Comparison of ENCODE assay signal across 9 cellular contexts in the genomic region with DNA sequence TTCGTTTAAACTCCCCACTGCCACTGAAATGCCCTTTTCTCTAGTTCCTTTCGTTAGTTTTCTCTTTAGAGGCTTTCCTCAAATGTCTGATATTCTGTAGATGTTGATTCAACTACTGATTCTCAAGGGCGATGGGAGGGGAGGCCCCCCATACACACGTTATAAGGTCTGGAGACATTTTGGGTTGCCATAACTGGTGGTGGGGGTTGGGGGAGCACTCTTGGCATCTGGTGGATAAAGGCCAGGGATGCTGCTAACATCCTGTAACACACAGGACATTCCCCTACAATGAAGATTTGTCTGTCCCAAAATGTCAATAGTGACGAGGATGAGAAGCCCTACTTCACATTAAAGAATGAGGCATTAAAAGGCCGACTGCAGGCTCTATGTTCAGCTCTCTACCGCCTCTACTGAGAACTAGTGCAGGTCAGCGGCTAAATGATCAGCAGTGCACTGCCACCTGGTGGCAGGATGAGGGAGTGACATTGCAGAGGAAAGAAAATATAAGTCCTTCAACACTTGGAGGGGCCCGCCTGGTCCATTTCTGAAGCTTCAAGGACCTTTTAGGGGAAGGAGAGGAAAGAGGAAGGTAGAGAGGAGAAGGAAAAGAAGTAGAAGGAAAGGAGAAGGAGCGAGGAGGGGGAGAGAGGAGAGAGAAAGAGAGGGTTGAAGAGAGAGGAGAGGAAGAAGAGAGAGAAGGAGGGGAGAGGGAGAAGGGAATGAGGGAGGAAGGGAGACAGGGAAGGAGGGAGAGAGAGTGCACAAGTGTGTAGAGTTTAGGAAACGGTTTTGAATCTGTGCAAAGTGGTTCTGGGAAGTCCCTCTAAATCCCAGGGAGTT. TPM values are rescaled to one million over a fixed set of nuclear protein-coding genes. Genes with fewer than 3 reads are reported as not detected.
DNase-seq lines count a peak whose midpoint lies in the region; ATAC-seq and TF ChIP-seq lines count a peak whose summit lies in the region.
"Had no signal": no experiment of that assay in that cellular context is flagged by ENCODE, and none has a peak within 500 bp of the region (broad histone marks: within the 10 kb centered on the region; RNA-seq: fewer than 3 reads in every experiment).

No MANE protein-coding gene starts in this region.

- no peak overlapping the region for H4K5ac ChIP-seq in IMR-90 (ENCODE audit: low read depth, low read length)

- no peak overlapping the region for H3K4me3 ChIP-seq in IMR-90 (ENCODE audit: insufficient read depth, low read depth, low read length)
- H3K4me3 ChIP-seq in OCI-LY7 (ENCODE audit: low read depth, low read length, poor library complexity, severe bottlenecking): no peak overlapping the region
- no peak overlapping the region for H3K4me3 ChIP-seq in esophagus squamous epithelium
- H3K4me3 ChIP-seq in naive thymus-derived CD4-positive, alpha-beta T cell (ENCODE audit: low read length): no peak overlapping the region
- H3K4me3 ChIP-seq: skin epidermis had no signal

- no peaks in the 10 kb centered on the region for H3K36me3 ChIP-seq in IMR-90 (ENCODE audit: control insufficient read depth, insufficient read depth, low read length)
- no peaks in the 10 kb centered on the region for H3K36me3 ChIP-seq in OCI-LY7 (ENCODE audit: insufficient read depth, low read length)
- no peaks in the 10 kb centered on the region for H3K36me3 ChIP-seq in esophagus squamous epithelium
- H3K36me3 ChIP-seq in naive thymus-derived CD4-positive, alpha-beta T cell (ENCODE audit: control insufficient read depth in 2 of 3, insufficient read depth in 3 of 3, low read length in 3 of 3): no peaks in the 10 kb centered on the region

- POLR2A ChIA-PET in IMR-90 (lab: Charles Lee; ENCODE audit: unreplicated experiment): interaction anchor here (1.0 kb wide), 1 partner anchor 189 kb away, joined by 3 read pairs; no protein-coding TSS in a partner anchor
- POLR2A ChIA-PET in OCI-LY7 (lab: Charles Lee): interaction anchor here (0.6 to 0.7 kb wide), 2 partner anchors 82 to 1288 kb away, joined by 3 to 5 read pairs; no protein-coding TSS in a partner anchor
- POLR2A ChIA-PET in naive thymus-derived CD4-positive, alpha-beta T cell (lab: Charles Lee): interaction anchor here (1.0 kb wide), 1 partner anchor 189 kb away, joined by 3 read pairs; no protein-coding TSS in a partner anchor

- no peaks in the 10 kb centered on the region for H3K79me2 ChIP-seq in OCI-LY7 (ENCODE audit: insufficient read depth, low read depth, low read length)

- H3K4me1 ChIP-seq in IMR-90 (ENCODE audit: control insufficient read depth, insufficient read depth, low read length) (peaks cover 5% of the 10 kb centered on the region), OCI-LY7 (ENCODE audit: insufficient read depth, low read length, poor library complexity, severe bottlenecking) (no peaks in the 10 kb centered on the region), esophagus squamous epithelium (peaks cover 0 to 47% (median 3%) of the 10 kb centered on the region in 3 donors)
- H3K4me1 ChIP-seq in naive thymus-derived CD4-positive, alpha-beta T cell (ENCODE audit: control insufficient read depth in 2 of 2, insufficient read depth in 2 of 2, low read length in 2 of 2): no peaks in the 10 kb centered on the region

- intact Hi-C loops in IMR-90 (cut with micrococcal nuclease): loop anchor here (1.0 to 5.0 kb wide), 5 partner anchors 189 to 561 kb away; partner anchors contain the start of gene RWDD3
- intact Hi-C loops in OCI-LY7 (cut with micrococcal nuclease; ENCODE audit: unreplicated experiment): loop anchor here (1.0 kb wide), 1 partner anchor 189 kb away; no protein-coding TSS in a partner anchor
- intact Hi-C loops in esophagus squamous epithelium (cut with DNase I): loop anchor here (2.0 to 10.0 kb wide), 2 partner anchors 189 to 219 kb away; partner anchors contain the start of gene SLC44A3
- intact Hi-C loops in naive thymus-derived CD4-positive, alpha-beta T cell (cut with micrococcal nuclease): loop anchor here (1.0 to 10.0 kb wide), 8 partner anchors 29 to 562 kb away; partner anchors contain the start of genes CNN3 (in 2 of the 2) and ALG14 (in 1 of the 2)

- H2BK5ac ChIP-seq in IMR-90 (ENCODE audit: low read depth, low read length, poor library complexity, severe bottlenecking): no peak overlapping the region

- no peak overlapping the region for H3K56ac ChIP-seq in IMR-90 (ENCODE audit: extremely low read depth, insufficient read depth, low read length)

- no peak overlapping the region for H3K18ac ChIP-seq in IMR-90 (ENCODE audit: low read depth, low read length)

- no peak overlapping the region for H3K14ac ChIP-seq in IMR-90 (replicated peaks; ENCODE audit: low read depth, low read length)

- H3K27me3 ChIP-seq in IMR-90 (ENCODE audit: control insufficient read depth, insufficient read depth, low read length): no peaks in the 10 kb centered on the region
- H3K27me3 ChIP-seq in esophagus squamous epithelium: no peaks in the 10 kb centered on the region
- H3K27me3 ChIP-seq in naive thymus-derived CD4-positive, alpha-beta T cell (ENCODE audit: control insufficient read depth in 2 of 2, insufficient read depth in 2 of 2, low read length in 2 of 2): no peaks in the 10 kb centered on the region

- peak overlapping the region; percentile 54; the same call in 1 of the 2 replicates for H2BK120ac ChIP-seq in IMR-90 (ENCODE audit: low read depth, low read length)

- H3K4me2 ChIP-seq in IMR-90 (ENCODE audit: low read depth, low read length): no peak overlapping the region
- H3K4me2 ChIP-seq in OCI-LY7 (ENCODE audit: low read length): no peak overlapping the region

- H2AFZ ChIP-seq in IMR-90 (replicated peaks; ENCODE audit: low read length, poor library complexity) (no peak overlapping the region), OCI-LY7 (ENCODE audit: low read length) (no peak overlapping the region)

- TF ChIP-seq CTCF in IMR-90 (conservative IDR thresholded peaks at IDR 0.05; ENCODE audit: low read depth, low read length) (peak; percentile 100), OCI-LY7 (conservative IDR thresholded peaks at IDR 0.05; ENCODE audit: low read length) (peak; percentile 100), esophagus squamous epithelium (IDR thresholded peaks at IDR 0.05) (peak; percentile 90 to 99 (median 99))

- H2AK5ac ChIP-seq in IMR-90 (ENCODE audit: low read depth, low read length): peak overlapping the region; percentile 10; the same call in 1 of the 2 replicates

- no peak overlapping the region for H2BK20ac ChIP-seq in IMR-90 (ENCODE audit: low read depth, low read length)

- no peak for TF ChIP-seq POLR2A in IMR-90 (IDR thresholded peaks at IDR 0.05; ENCODE audit: low read depth, low read length)
- TF ChIP-seq POLR2A in esophagus squamous epithelium (IDR thresholded peaks at IDR 0.05): no peak

- CTCF ChIA-PET in IMR-90 (lab: Yijun Ruan, JAX): interaction anchor here (0.6 to 2.6 kb wide), 19 partner anchors 9 to 531 kb away, joined by 3 to 28 read pairs (median 3); partner anchors contain the start of gene RWDD3
- CTCF ChIA-PET in OCI-LY7 (lab: Charles Lee; ENCODE audit: unreplicated experiment): interaction anchor here (1.2 kb wide), 1 partner anchor 189 kb away, joined by 7 read pairs; no protein-coding TSS in a partner anchor
- CTCF ChIA-PET in naive thymus-derived CD4-positive, alpha-beta T cell (lab: Charles Lee): interaction anchor here (0.6 to 2.9 kb wide), 16 partner anchors 8 to 1963 kb away, joined by 3 to 112 read pairs (median 4); partner anchors contain the start of genes ALG14 and RWDD3

- no peak overlapping the region for H3K27ac Mint-ChIP-seq in naive thymus-derived CD4-positive, alpha-beta T cell

- H4K91ac ChIP-seq in IMR-90 (ENCODE audit: insufficient read depth, low read depth, low read length): no peak overlapping the region

- TF ChIP-seq RAD21 in IMR-90 (IDR thresholded peaks at IDR 0.05; ENCODE audit: low read length): peak; percentile 97

- no peaks in the 10 kb centered on the region for H3K9me1 ChIP-seq in IMR-90 (ENCODE audit: insufficient read depth, low read length)

- ATAC-seq in GM21619 (IDR thresholded peaks at IDR 0.05; ENCODE audit: unreplicated experiment) (peak; percentile 90), IMR-90 (ENCODE audit: low read depth) (peak; percentile 90)
- ATAC-seq in naive thymus-derived CD4-positive, alpha-beta T cell: peak; percentile 100

- H3K9me3 ChIP-seq in IMR-90 (ENCODE audit: control insufficient read depth, insufficient read depth, low read length) (no peaks in the 10 kb centered on the region), OCI-LY7 (ENCODE audit: low read length) (no peaks in the 10 kb centered on the region), esophagus squamous epithelium (no peaks in the 10 kb centered on the region)
- no peaks in the 10 kb centered on the region for H3K9me3 ChIP-seq in naive thymus-derived CD4-positive, alpha-beta T cell (ENCODE audit: control insufficient read depth in 2 of 3, low read length in 3 of 3)

- H3K36me3 Mint-ChIP-seq in naive thymus-derived CD4-positive, alpha-beta T cell: peaks cover 0 to 9% (median 6%) of the 10 kb centered on the region in 5 donors

- 0 out of 2 replicates have a peak overlapping the region, but pooled peaks have one; percentile 47 for H3K4ac ChIP-seq in IMR-90 (ENCODE audit: low read depth, low read length)

- H2AK9ac ChIP-seq in IMR-90 (replicated peaks; ENCODE audit: low read depth, low read length, poor library complexity): no peak overlapping the region

- H3K27me3 Mint-ChIP-seq in naive thymus-derived CD4-positive, alpha-beta T cell: no peaks in the 10 kb centered on the region

- no peaks in the 10 kb centered on the region for H3K9me3 Mint-ChIP-seq in naive thymus-derived CD4-positive, alpha-beta T cell

- H3K9me2 ChIP-seq in OCI-LY7 (ENCODE audit: insufficient read depth, low read length): no peaks in the 10 kb centered on the region

- H4K8ac ChIP-seq in IMR-90 (ENCODE audit: low read depth in 2 of 2, low read length in 2 of 2): no peak overlapping the region

- H3K4me3 Mint-ChIP-seq in naive thymus-derived CD4-positive, alpha-beta T cell: no peak overlapping the region

- no peak overlapping the region; the same call in 2 of the 3 replicates for H2BK15ac ChIP-seq in IMR-90 (ENCODE audit: low read depth, low read length)

- H3K27ac ChIP-seq in IMR-90 (ENCODE audit: insufficient read depth, low read length) (no peak overlapping the region), OCI-LY7 (ENCODE audit: low read depth, low read length, poor library complexity, severe bottlenecking) (no peak overlapping the region), esophagus squamous epithelium (peak overlapping the region in 3 of 4 donors; percentile 51 to 75 (median 74))
- no peak overlapping the region for H3K27ac ChIP-seq in naive thymus-derived CD4-positive, alpha-beta T cell (ENCODE audit: low read depth, low read length)

- no peaks in the 10 kb centered on the region for H4K20me1 ChIP-seq in IMR-90 (ENCODE audit: insufficient read depth, low read length)
- no peaks in the 10 kb centered on the region for H4K20me1 ChIP-seq in OCI-LY7 (ENCODE audit: insufficient read depth, low read length)

- peak; percentile 86 for DNase-seq in DMS53 treated with DMSO at 0.1 percent for 48 hours (lab: John Stamatoyannopoulos, UW; ENCODE audit: unreplicated experiment)
- DNase-seq in IMR-90: peak; percentile 86
- peak; percentile 83 for DNase-seq in OCI-LY7 (ENCODE audit: low spot score)
- DNase-seq in activated T-cell treated with anti-CD3 and anti-CD28 coated beads for 24 hours (ENCODE audit: low read depth): peak; percentile 71
- no peak for DNase-seq in esophagus squamous epithelium (lab: John Stamatoyannopoulos, UW)
- peak; percentile 57 to 81 (median 75) for DNase-seq in naive thymus-derived CD4-positive, alpha-beta T cell
- peak; percentile 39 to 40 for DNase-seq in stimulated activated CD8-positive, alpha-beta memory T cell treated with anti-CD3 and anti-CD28 coated beads, Interleukin-7, amount 100 ng/mL, for 48 hours (ENCODE audit: extremely low read depth in 1 of 2, low read depth in 1 of 2)

- 14 to 100% methylated on average over 1 to 3 of the region's 11 CpGs for WGBS in IMR-90 (ENCODE audit: extremely low coverage in 2 of 2, insufficient read length in 1 of 2), 2 experiments
- WGBS in esophagus squamous epithelium, 2 donors: 28 to 31% methylated on average over 10 to 11 of the region's 11 CpGs

- no peak overlapping the region for H3K23ac ChIP-seq in IMR-90 (ENCODE audit: low read depth, low read length)

- H3K9ac ChIP-seq in IMR-90 (ENCODE audit: low read depth, low read length): no peak overlapping the region

- in situ Hi-C loops in IMR-90 (cut with MboI; ENCODE audit: low sequenced_read_pairs): loop anchor here (5.0 kb wide), 2 partner anchors 191 to 521 kb away; no protein-coding TSS in a partner anchor

- H3K79me1 ChIP-seq in IMR-90 (ENCODE audit: low read depth in 1 of 2, low read length in 2 of 2): peaks cover 7 to 17% of the 10 kb centered on the region in 2 experiments; a peak in 3 of 4 replicates

- BruUV-seq in IMR-90 (replicated peaks; lab: Mats Ljungman, UMichigan): no TSS peak
- no TSS peak for BruUV-seq in OCI-LY7 (replicated peaks; lab: Mats Ljungman, UMichigan)

- dilution Hi-C loops in IMR-90 (cut with HindIII; ENCODE audit: low sequenced_read_pairs, unreplicated experiment): no loop called here

- no peaks in the 10 kb centered on the region for H3K4me1 Mint-ChIP-seq in naive thymus-derived CD4-positive, alpha-beta T cell

RNA-seq across cellular contexts. Expression of gene ALG14, which starts 29.4 kb away (rescaled TPM):
- total RNA-seq in IMR-90 (2012; rRNA removed) (1.4 and 2.0 TPM in 2 replicates), OCI-LY7 (2022) (4.9 and 8.3 TPM in 2 replicates), esophagus squamous epithelium (1 to 10 TPM in 2 of 4 donors, under 1 TPM in 2; 0.53 to 1.3 (median 1.0) TPM)
- 1.6 and 1.7 TPM in 2 replicates for polyA plus RNA-seq in IMR-90 (2012; rRNA removed)
- 1.2 and 2.0 TPM in 2 replicates for polyA plus RNA-seq in IMR-90 (2012; cell fraction: cytosol; rRNA removed)
- 0.60 and 0.75 TPM in 2 replicates for polyA plus RNA-seq in IMR-90 (2012; cell fraction: nucleus; rRNA removed; ENCODE audit: low replicate concordance)
- total RNA-seq in OCI-LY7 (2014; rRNA removed; shearing (Covaris generic)): 1.6 and 5.2 TPM in 2 replicates
- total RNA-seq in naive thymus-derived CD4-positive, alpha-beta T cell: 1 to 10 TPM; 1.1 to 2.2 (median 1.5) TPM
- polyA plus RNA-seq in naive thymus-derived CD4-positive, alpha-beta T cell: 1 to 10 TPM; 1.7 to 3.2 TPM

Comparison
In these comparisons a context has a peak if more than half of its experiments do, and no peak if none do; other contexts are left out.
1. H3K27ac ChIP-seq: peak in esophagus squamous epithelium (3 of 4); none in IMR-90 (single experiment), OCI-LY7 (single experiment) and naive thymus-derived CD4-positive, alpha-beta T cell (single experiment).
2. Peak in every context shown above with its lines, with median percentiles within 50 percentile points of each other: ATAC-seq and CTCF ChIP-seq.